16 cellular contexts compared by ENCODE assay signal in genomic region chr17:31506517-31506916, GRCh38.
DNase-seq lines count a peak whose midpoint lies in the region; ATAC-seq, FAIRE-seq and TF ChIP-seq lines count a peak whose summit lies in the region.
"Had no signal": no experiment of that assay in that cellular context is flagged by ENCODE, and none has a peak within 500 bp of the region (broad histone marks: within the 10 kb centered on the region; RNA-seq: fewer than 3 reads in every experiment).

No MANE protein-coding gene starts in this region.

- FAIRE-seq in astrocyte (lab: Jason Lieb, UNC), result peak; percentile 29

- no peaks in the 10 kb centered on the region for H3K9me3 Mint-ChIP-seq in activated CD8-positive, alpha-beta memory T cell treated with anti-CD3 and anti-CD28 coated beads, Interleukin-2, amount 10 ng/mL, durations not matched to agents 7 days and 5 days (ENCODE audit: low read depth)
- no peaks in the 10 kb centered on the region for H3K9me3 Mint-ChIP-seq in CD8-positive, alpha-beta memory T cell
- H3K9me3 Mint-ChIP-seq in astrocyte (ENCODE audit: unreplicated experiment), result peaks cover 3% of the 10 kb centered on the region
- H3K9me3 Mint-ChIP-seq in natural killer cell treated with Interleukin-12 subunit alpha and Interleukin-12 subunit beta and Interleukin-15 and Interleukin-18, amount 100 ng/mL, for 72 hours, result no peaks in the 10 kb centered on the region
- H3K9me3 Mint-ChIP-seq: GM23338 had no signal

- no peaks in the 10 kb centered on the region for H3K9me3 ChIP-seq in CD8-positive, alpha-beta memory T cell (ENCODE audit: low read length)
- no peaks in the 10 kb centered on the region for H3K9me3 ChIP-seq in astrocyte (ENCODE audit: insufficient read depth, low read depth, low read length)
- H3K9me3 ChIP-seq: MG63 had no signal

- H3K36me3 Mint-ChIP-seq in activated CD8-positive, alpha-beta memory T cell treated with anti-CD3 and anti-CD28 coated beads, Interleukin-2, amount 10 ng/mL, durations not matched to agents 7 days and 5 days, result peaks cover 9% of the 10 kb centered on the region
- peaks cover 0 to 1% (median 1%) of the 10 kb centered on the region in 3 donors for H3K36me3 Mint-ChIP-seq in CD8-positive, alpha-beta memory T cell
- no peaks in the 10 kb centered on the region for H3K36me3 Mint-ChIP-seq in astrocyte (ENCODE audit: low read depth, unreplicated experiment)
- H3K36me3 Mint-ChIP-seq in natural killer cell treated with Interleukin-12 subunit alpha and Interleukin-12 subunit beta and Interleukin-15 and Interleukin-18, amount 100 ng/mL, for 72 hours, result no peaks in the 10 kb centered on the region

- no peak overlapping the region for H3K27ac ChIP-seq in CD8-positive, alpha-beta memory T cell (ENCODE audit: low read depth, low read length)
- H3K27ac ChIP-seq in astrocyte (ENCODE audit: low read depth, low read length), result no peak overlapping the region
- H3K27ac ChIP-seq: C4-2B, PC-9 had no signal

- CTCF ChIA-PET in activated CD8-positive, alpha-beta memory T cell treated with anti-CD3 and anti-CD28 coated beads, Interleukin-2, amount 10 ng/mL, durations not matched to agents 7 days and 5 days (lab: Charles Lee), result interaction anchor here (0.9 to 1.7 kb wide), 3 partner anchors 13 to 21 kb away, joined by 3 to 6 read pairs (median 3); no protein-coding TSS in a partner anchor
- CTCF ChIA-PET in CD8-positive, alpha-beta memory T cell (lab: Charles Lee), result interaction anchor here (1.3 to 1.6 kb wide), 4 partner anchors 12 to 336 kb away, joined by 3 to 5 read pairs (median 4); no protein-coding TSS in a partner anchor

- no peaks in the 10 kb centered on the region for H4K20me1 ChIP-seq in astrocyte (ENCODE audit: insufficient read depth, low read length)

- H3K27ac Mint-ChIP-seq in activated CD8-positive, alpha-beta memory T cell treated with anti-CD3 and anti-CD28 coated beads, Interleukin-2, amount 10 ng/mL, durations not matched to agents 7 days and 5 days, result peak overlapping the region; percentile 19
- peak overlapping the region; percentile 0 to 94 (median 82) for H3K27ac Mint-ChIP-seq in CD8-positive, alpha-beta memory T cell
- no peak overlapping the region for H3K27ac Mint-ChIP-seq in astrocyte (ENCODE audit: unreplicated experiment)
- peak overlapping the region; percentile 93 to 98 for H3K27ac Mint-ChIP-seq in natural killer cell treated with Interleukin-12 subunit alpha and Interleukin-12 subunit beta and Interleukin-15 and Interleukin-18, amount 100 ng/mL, for 72 hours
- H3K27ac Mint-ChIP-seq: GM23338 had no signal

- H2AFZ ChIP-seq in astrocyte (ENCODE audit: low read depth, low read length), result no peak overlapping the region
- H2AFZ ChIP-seq: GM23338, PC-9 had no signal

- POLR2A ChIA-PET in CD8-positive, alpha-beta memory T cell (lab: Charles Lee), result interaction anchor here (0.8 to 1.8 kb wide), 2 partner anchors 12 to 19 kb away, joined by 3 to 8 read pairs; no protein-coding TSS in a partner anchor

- ATAC-seq in activated CD8-positive, alpha-beta memory T cell treated with anti-CD3 and anti-CD28 coated beads, Interleukin-2, amount 10 ng/mL, durations not matched to agents 7 days and 5 days, result no peak
- ATAC-seq in natural killer cell treated with Interleukin-12 subunit alpha and Interleukin-12 subunit beta and Interleukin-15 and Interleukin-18, amount 100 ng/mL, for 72 hours, result no peak
- ATAC-seq in HG02981 (IDR thresholded peaks at IDR 0.05; ENCODE audit: unreplicated experiment), result no peak
- ATAC-seq: GM23338 had no signal

- no peak for TF ChIP-seq CTCF in astrocyte (IDR thresholded peaks at IDR 0.05; ENCODE audit: insufficient read depth, low read depth, low read length)

- H3K4me3 Mint-ChIP-seq in activated CD8-positive, alpha-beta memory T cell treated with anti-CD3 and anti-CD28 coated beads, Interleukin-2, amount 10 ng/mL, durations not matched to agents 7 days and 5 days, result no peak overlapping the region
- H3K4me3 Mint-ChIP-seq in CD8-positive, alpha-beta memory T cell, result peak overlapping the region in 1 of 7 donors; percentile 15
- H3K4me3 Mint-ChIP-seq in astrocyte (ENCODE audit: unreplicated experiment), result no peak overlapping the region
- H3K4me3 Mint-ChIP-seq in natural killer cell treated with Interleukin-12 subunit alpha and Interleukin-12 subunit beta and Interleukin-15 and Interleukin-18, amount 100 ng/mL, for 72 hours, result no peak overlapping the region
- H3K4me3 Mint-ChIP-seq: GM23338 had no signal

- no peak for DNase-seq in activated CD8-positive, alpha-beta memory T cell treated with anti-CD3 and anti-CD28 coated beads, Interleukin-2, amount 10 ng/mL, durations not matched to agents 7 days and 5 days
- DNase-seq in activated CD8-positive, alpha-beta memory T cell treated with anti-CD3 and anti-CD28 coated beads for 24 hours, result no peak
- DNase-seq in CD8-positive, alpha-beta memory T cell, result no peak
- DNase-seq in astrocyte (ENCODE audit: low read depth), result no peak
- DNase-seq in natural killer cell treated with Interleukin-12 subunit alpha and Interleukin-12 subunit beta and Interleukin-15 and Interleukin-18, amount 100 ng/mL, for 72 hours (ENCODE audit: low spot score), result no peak
- no peak for DNase-seq in stimulated activated CD8-positive, alpha-beta memory T cell treated with anti-CD3 and anti-CD28 coated beads, Interleukin-4, amount 100 ng/mL, for 48 hours
- DNase-seq in GM19240 (ENCODE audit: insufficient read length, low spot score), result no peak
- DNase-seq: GF-D8, MG63, NCI-H1105, NCI-H187, NCI-H69, PC-9 had no signal

- no peaks in the 10 kb centered on the region for H3K36me3 ChIP-seq in CD8-positive, alpha-beta memory T cell (ENCODE audit: insufficient read depth, low read length)
- no peaks in the 10 kb centered on the region for H3K36me3 ChIP-seq in astrocyte (ENCODE audit: insufficient read depth, low read length)
- H3K36me3 ChIP-seq: MG63 had no signal

- no peaks in the 10 kb centered on the region for H3K27me3 Mint-ChIP-seq in activated CD8-positive, alpha-beta memory T cell treated with anti-CD3 and anti-CD28 coated beads, Interleukin-2, amount 10 ng/mL, durations not matched to agents 7 days and 5 days
- no peaks in the 10 kb centered on the region for H3K27me3 Mint-ChIP-seq in CD8-positive, alpha-beta memory T cell
- peaks cover 44% of the 10 kb centered on the region for H3K27me3 Mint-ChIP-seq in astrocyte (ENCODE audit: low read depth, unreplicated experiment)
- no peaks in the 10 kb centered on the region for H3K27me3 Mint-ChIP-seq in natural killer cell treated with Interleukin-12 subunit alpha and Interleukin-12 subunit beta and Interleukin-15 and Interleukin-18, amount 100 ng/mL, for 72 hours

- H3K79me2 ChIP-seq in astrocyte (ENCODE audit: insufficient read depth, low read length), result no peaks in the 10 kb centered on the region

- H3K27me3 ChIP-seq in CD8-positive, alpha-beta memory T cell (ENCODE audit: insufficient read depth, low read length, poor library complexity, severe bottlenecking), result no peaks in the 10 kb centered on the region
- H3K27me3 ChIP-seq in astrocyte (ENCODE audit: insufficient read depth, low read length), result peaks cover 3% of the 10 kb centered on the region
- H3K27me3 ChIP-seq: MG63 had no signal

- peaks cover 50% of the 10 kb centered on the region for H3K4me1 ChIP-seq in CD8-positive, alpha-beta memory T cell (ENCODE audit: insufficient read depth, low read length)
- H3K4me1 ChIP-seq in astrocyte (ENCODE audit: insufficient read depth, low read length), result peaks cover 6% of the 10 kb centered on the region

- H3K9ac ChIP-seq in astrocyte (ENCODE audit: low read length), result no peak overlapping the region

- no peak overlapping the region for H3K4me2 ChIP-seq in astrocyte (ENCODE audit: low read length)
- H3K4me2 ChIP-seq: GM23338, PC-9 had no signal

- H3K4me3 ChIP-seq in CD8-positive, alpha-beta memory T cell (ENCODE audit: low read length), result no peak overlapping the region
- no peak overlapping the region for H3K4me3 ChIP-seq in astrocyte (ENCODE audit: insufficient read depth, low read depth, low read length)
- H3K4me3 ChIP-seq: GM23338, MG63, PC-9 had no signal

- peaks cover 46% of the 10 kb centered on the region for H3K4me1 Mint-ChIP-seq in activated CD8-positive, alpha-beta memory T cell treated with anti-CD3 and anti-CD28 coated beads, Interleukin-2, amount 10 ng/mL, durations not matched to agents 7 days and 5 days
- peaks cover 54 to 77% (median 72%) of the 10 kb centered on the region in 3 donors for H3K4me1 Mint-ChIP-seq in CD8-positive, alpha-beta memory T cell
- H3K4me1 Mint-ChIP-seq in astrocyte (ENCODE audit: low read depth, unreplicated experiment), result peaks cover 10% of the 10 kb centered on the region
- peaks cover 43 to 46% of the 10 kb centered on the region in 2 donors for H3K4me1 Mint-ChIP-seq in natural killer cell treated with Interleukin-12 subunit alpha and Interleukin-12 subunit beta and Interleukin-15 and Interleukin-18, amount 100 ng/mL, for 72 hours (ENCODE audit: low read depth in 2 of 2)
